Comparison of ENCODE assay signal across 20 cellular contexts in the genomic region with DNA sequence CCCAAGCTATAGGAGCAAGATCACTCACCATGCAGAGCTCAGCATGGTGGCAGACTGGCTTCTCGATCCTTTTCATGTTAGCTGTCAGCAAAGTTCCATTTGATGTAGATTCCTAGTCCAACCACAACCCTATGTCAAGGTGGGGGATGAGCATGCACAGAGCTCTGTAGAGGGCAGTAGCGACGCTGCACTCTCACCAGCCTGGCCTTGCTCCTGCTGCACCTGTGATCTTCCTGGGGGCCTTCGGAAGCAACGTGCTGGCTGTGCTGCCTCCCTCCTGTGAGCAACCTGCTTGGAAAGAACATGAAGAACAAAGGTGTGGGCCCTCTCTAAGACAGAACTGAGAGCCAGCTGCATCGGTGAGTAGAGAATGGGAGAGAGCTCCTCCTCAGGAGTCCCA.
DNase-seq lines count a peak whose midpoint lies in the region; ATAC-seq and TF ChIP-seq lines count a peak whose summit lies in the region.
"Had no signal": no experiment of that assay in that cellular context is flagged by ENCODE, and none has a peak within 500 bp of the region (broad histone marks: within the 10 kb centered on the region; RNA-seq: fewer than 3 reads in every experiment).

No MANE protein-coding gene starts in this region.

- H3K4me3 ChIP-seq in OCI-LY7 (ENCODE audit: low read depth, low read length, poor library complexity, severe bottlenecking) (no peak overlapping the region), endodermal cell (ENCODE audit: low read length) (no peak overlapping the region)

- no peak overlapping the region for H3K4me2 ChIP-seq in OCI-LY7 (ENCODE audit: low read length)

- H3K79me2 ChIP-seq in OCI-LY7 (ENCODE audit: insufficient read depth, low read depth, low read length): no peaks in the 10 kb centered on the region

- peaks cover 25% of the 10 kb centered on the region for H3K9me3 Mint-ChIP-seq in endodermal cell
- peaks cover 11% of the 10 kb centered on the region for H3K9me3 Mint-ChIP-seq in stimulated activated memory B cell treated with anti-CD40 and anti-IgM and Interleukin-4, amounts not matched to agents 10 μg/mL and 1 μg/mL and 100 μg/mL, for 72 hours
- peaks cover 18 to 22% of the 10 kb centered on the region in 2 donors for H3K9me3 Mint-ChIP-seq in activated naive CD4-positive, alpha-beta T cell treated with anti-CD3 and anti-CD28 coated beads, Interleukin-2, amount 50 U/mL, for 72 hours

- peak; percentile 45 for ATAC-seq in stimulated activated memory B cell treated with anti-CD40 and anti-IgM and Interleukin-4, amounts not matched to agents 10 μg/mL and 1 μg/mL and 100 μg/mL, for 72 hours
- ATAC-seq in activated naive CD4-positive, alpha-beta T cell treated with anti-CD3 and anti-CD28 coated beads, Interleukin-2, amount 50 U/mL, for 72 hours: no peak
- ATAC-seq: PC-3 had no signal

- no TSS peak for BruUV-seq in OCI-LY7 (replicated peaks; lab: Mats Ljungman, UMichigan)

- no peak overlapping the region for H2AFZ ChIP-seq in OCI-LY7 (ENCODE audit: low read length)

- H3K27me3 ChIP-seq in endodermal cell (ENCODE audit: control insufficient read depth, insufficient read depth, low read length, poor library complexity, severe bottlenecking): no peaks in the 10 kb centered on the region

- CTCF ChIA-PET in OCI-LY7 (lab: Charles Lee; ENCODE audit: unreplicated experiment): no interaction called here

- intact Hi-C loops in OCI-LY7 (cut with micrococcal nuclease; ENCODE audit: unreplicated experiment): no loop called here

- H3K27ac ChIP-seq in OCI-LY7 (ENCODE audit: low read depth, low read length, poor library complexity, severe bottlenecking): no peak overlapping the region
- no peak overlapping the region for H3K27ac ChIP-seq in endodermal cell (ENCODE audit: low read depth, low read length)
- H3K27ac ChIP-seq: 22Rv1, RWPE1 had no signal

- no peaks in the 10 kb centered on the region for H3K36me3 ChIP-seq in OCI-LY7 (ENCODE audit: insufficient read depth, low read length)
- H3K36me3 ChIP-seq in endodermal cell (ENCODE audit: control insufficient read depth, insufficient read depth, low read length): no peaks in the 10 kb centered on the region

- no peak overlapping the region for H3K27ac Mint-ChIP-seq in endodermal cell
- no peak overlapping the region for H3K27ac Mint-ChIP-seq in stimulated activated memory B cell treated with anti-CD40 and anti-IgM and Interleukin-4, amounts not matched to agents 10 μg/mL and 1 μg/mL and 100 μg/mL, for 72 hours
- no peak overlapping the region for H3K27ac Mint-ChIP-seq in activated naive CD4-positive, alpha-beta T cell treated with anti-CD3 and anti-CD28 coated beads, Interleukin-2, amount 50 U/mL, for 72 hours
- H3K27ac Mint-ChIP-seq: B cell had no signal

- no peaks in the 10 kb centered on the region for H4K20me1 ChIP-seq in OCI-LY7 (ENCODE audit: insufficient read depth, low read length)

- H3K4me3 Mint-ChIP-seq in endodermal cell: no peak overlapping the region
- no peak overlapping the region for H3K4me3 Mint-ChIP-seq in stimulated activated memory B cell treated with anti-CD40 and anti-IgM and Interleukin-4, amounts not matched to agents 10 μg/mL and 1 μg/mL and 100 μg/mL, for 72 hours
- H3K4me3 Mint-ChIP-seq: B cell had no signal

- H3K9me3 ChIP-seq in OCI-LY7 (ENCODE audit: low read length) (no peaks in the 10 kb centered on the region), endodermal cell (ENCODE audit: control insufficient read depth, low read length) (peaks cover 7% of the 10 kb centered on the region)

- H3K36me3 Mint-ChIP-seq in endodermal cell (ENCODE audit: low read depth): peaks cover 1% of the 10 kb centered on the region
- no peaks in the 10 kb centered on the region for H3K36me3 Mint-ChIP-seq in stimulated activated memory B cell treated with anti-CD40 and anti-IgM and Interleukin-4, amounts not matched to agents 10 μg/mL and 1 μg/mL and 100 μg/mL, for 72 hours
- H3K36me3 Mint-ChIP-seq in activated naive CD4-positive, alpha-beta T cell treated with anti-CD3 and anti-CD28 coated beads, Interleukin-2, amount 50 U/mL, for 72 hours: peaks cover 8 to 12% of the 10 kb centered on the region in 2 donors

- peaks cover 2% of the 10 kb centered on the region for H3K27me3 Mint-ChIP-seq in endodermal cell (ENCODE audit: insufficient read depth)
- H3K27me3 Mint-ChIP-seq in stimulated activated memory B cell treated with anti-CD40 and anti-IgM and Interleukin-4, amounts not matched to agents 10 μg/mL and 1 μg/mL and 100 μg/mL, for 72 hours: no peaks in the 10 kb centered on the region
- H3K27me3 Mint-ChIP-seq: B cell had no signal

- WGBS in endodermal cell (ENCODE audit: insufficient coverage in 1 of 2, insufficient read length in 1 of 2), 2 experiments: 76 to 85% methylated on average over 5 to 6 of the region's 6 CpGs

- H3K9ac ChIP-seq in endodermal cell (ENCODE audit: extremely low read depth, low read length, poor library complexity, severe bottlenecking): no peak overlapping the region

- peak; percentile 5 for DNase-seq in activated CD8-positive, alpha-beta memory T cell treated with anti-CD3 and anti-CD28 coated beads for 24 hours
- no peak for DNase-seq in activated CD8-positive, alpha-beta memory T cell treated with anti-CD3 and anti-CD28 coated beads, Interleukin-2, amount 50 U/mL, for 48 hours
- no peak for DNase-seq in OCI-LY7 (ENCODE audit: low spot score)
- DNase-seq in endodermal cell: peak; percentile 60
- DNase-seq in amniotic stem cell (lab: John Stamatoyannopoulos, UW): no peak
- DNase-seq in activated naive CD4-positive, alpha-beta T cell treated with anti-CD3 and anti-CD28 coated beads, Interleukin-2, amount 50 U/mL, for 72 hours (ENCODE audit: low spot score in 2 of 2): no peak
- no peak for DNase-seq in AG08396 (ENCODE audit: low spot score)
- DNase-seq: DMS 273 treated with DMSO at 0.1 percent for 48 hours, DND-41, KG1, NCI-H1417, NCI-H187 treated with DMSO at 0.1 percent for 48 hours, NCI-H2227 treated with DMSO at 0.1 percent for 48 hours, NCI-H510A treated with DMSO at 0.1 percent for 48 hours, NCI-H774, PC-3 had no signal

- H3K9me2 ChIP-seq in OCI-LY7 (ENCODE audit: insufficient read depth, low read length): no peaks in the 10 kb centered on the region

- POLR2A ChIA-PET in OCI-LY7 (lab: Charles Lee): interaction anchor here (0.6 kb wide), 2 partner anchors 13 to 922 kb away, joined by 3 read pairs; no protein-coding TSS in a partner anchor

- H3K4me1 ChIP-seq in OCI-LY7 (ENCODE audit: insufficient read depth, low read length, poor library complexity, severe bottlenecking) (no peaks in the 10 kb centered on the region), endodermal cell (ENCODE audit: control insufficient read depth, insufficient read depth, low read length) (no peaks in the 10 kb centered on the region)

- TF ChIP-seq CTCF in OCI-LY7 (conservative IDR thresholded peaks at IDR 0.05; ENCODE audit: low read length) (0 out of 2 replicates have a peak, but pooled peaks have one; percentile 28), endodermal cell (conservative IDR thresholded peaks at IDR 0.05) (peak; percentile 57)

- no peaks in the 10 kb centered on the region for H3K4me1 Mint-ChIP-seq in endodermal cell
- H3K4me1 Mint-ChIP-seq in stimulated activated memory B cell treated with anti-CD40 and anti-IgM and Interleukin-4, amounts not matched to agents 10 μg/mL and 1 μg/mL and 100 μg/mL, for 72 hours: no peaks in the 10 kb centered on the region
- H3K4me1 Mint-ChIP-seq: B cell had no signal

Comparison
In these comparisons a context has a peak if more than half of its experiments do, and no peak if none do; other contexts are left out.
1. DNase-seq: peak in activated CD8-positive, alpha-beta memory T cell treated with anti-CD3 and anti-CD28 coated beads for 24 hours (single experiment) and endodermal cell (single experiment); none in activated CD8-positive, alpha-beta memory T cell treated with anti-CD3 and anti-CD28 coated beads, Interleukin-2, amount 50 U/mL, for 48 hours (single experiment), OCI-LY7 (single experiment), amniotic stem cell (single experiment), activated naive CD4-positive, alpha-beta T cell treated with anti-CD3 and anti-CD28 coated beads, Interleukin-2, amount 50 U/mL, for 72 hours (0 of 2) and AG08396 (single experiment).